ENCODE assay signal across 8 cellular contexts in genomic region chr20:54219751-54220426, GRCh38. TPM values are rescaled to one million over a fixed set of nuclear protein-coding genes. Genes with fewer than 3 reads are reported as not detected.
DNase-seq lines count a peak whose midpoint lies in the region; ATAC-seq and TF ChIP-seq lines count a peak whose summit lies in the region.

No MANE protein-coding gene starts in this region.

- H3K4me1 ChIP-seq in heart right ventricle: peaks cover 0 to 43% (median 22%) of the 10 kb centered on the region in 9 donors
- H3K4me1 ChIP-seq in OCI-LY7 (ENCODE audit: insufficient read depth, low read length, poor library complexity, severe bottlenecking): no peaks in the 10 kb centered on the region
- peaks cover 12% of the 10 kb centered on the region for H3K4me1 ChIP-seq in suprapubic skin

- ATAC-seq in heart right ventricle: no peak
- no peak for ATAC-seq in Right ventricle myocardium inferior

- no peak for DNase-seq in heart right ventricle
- no peak for DNase-seq in Right ventricle myocardium inferior (ENCODE audit: missing footprints)
- peak; percentile 21 for DNase-seq in OCI-LY7 (ENCODE audit: low spot score)
- peak; percentile 77 for DNase-seq in fibroblast of pulmonary artery (ENCODE audit: low read depth)
- no peak for DNase-seq in type B pancreatic cell (ENCODE audit: extremely low spot score, unreplicated experiment)
- no peak for DNase-seq in activated CD4-positive, alpha-beta T cell treated with anti-CD3 and anti-CD28 coated beads, Interleukin-2, amount 50 U/mL, for 4 hours
- no peak for DNase-seq in posterior vena cava (ENCODE audit: low spot score)
- DNase-seq in suprapubic skin (ENCODE audit: low spot score in 2 of 2): no peak

- TF ChIP-seq CTCF in heart right ventricle (IDR thresholded peaks at IDR 0.05): peak; percentile 29 to 74 (median 59)
- TF ChIP-seq CTCF in OCI-LY7 (conservative IDR thresholded peaks at IDR 0.05; ENCODE audit: low read length): peak; percentile 80
- peak; percentile 64 for TF ChIP-seq CTCF in fibroblast of pulmonary artery (IDR thresholded peaks at IDR 0.05; ENCODE audit: low read length, missing control alignments)
- TF ChIP-seq CTCF in type B pancreatic cell (conservative IDR thresholded peaks at IDR 0.05): peak; percentile 82
- no peak for TF ChIP-seq CTCF in suprapubic skin (IDR thresholded peaks at IDR 0.05)

- H3K27ac Mint-ChIP-seq in type B pancreatic cell: no peak overlapping the region

- POLR2A ChIA-PET in OCI-LY7 (lab: Charles Lee): interaction anchor here (0.6 kb wide), 2 partner anchors 186 to 1096 kb away, joined by 3 read pairs; no protein-coding TSS in a partner anchor

- H3K9me3 ChIP-seq in heart right ventricle (no peaks in the 10 kb centered on the region), OCI-LY7 (ENCODE audit: low read length) (no peaks in the 10 kb centered on the region), suprapubic skin (no peaks in the 10 kb centered on the region)

- no TSS peak for BruUV-seq in OCI-LY7 (replicated peaks; lab: Mats Ljungman, UMichigan)

- H3K9me2 ChIP-seq in OCI-LY7 (ENCODE audit: insufficient read depth, low read length): no peaks in the 10 kb centered on the region

- no peak overlapping the region for H3K4me3 Mint-ChIP-seq in type B pancreatic cell

- no peak overlapping the region for H3K27ac ChIP-seq in heart right ventricle
- no peak overlapping the region for H3K27ac ChIP-seq in OCI-LY7 (ENCODE audit: low read depth, low read length, poor library complexity, severe bottlenecking)
- no peak overlapping the region for H3K27ac ChIP-seq in suprapubic skin

- no peaks in the 10 kb centered on the region for H4K20me1 ChIP-seq in OCI-LY7 (ENCODE audit: insufficient read depth, low read length)

- H3K4me3 ChIP-seq in heart right ventricle: no peak overlapping the region
- no peak overlapping the region for H3K4me3 ChIP-seq in OCI-LY7 (ENCODE audit: low read depth, low read length, poor library complexity, severe bottlenecking)
- no peak overlapping the region for H3K4me3 ChIP-seq in fibroblast of pulmonary artery (replicated peaks; ENCODE audit: low read depth, low read length)
- H3K4me3 ChIP-seq in suprapubic skin: no peak overlapping the region

- H3K36me3 ChIP-seq in heart right ventricle: peaks cover 0 to 43% (median 4%) of the 10 kb centered on the region in 9 donors
- H3K36me3 ChIP-seq in OCI-LY7 (ENCODE audit: insufficient read depth, low read length): peaks cover 34% of the 10 kb centered on the region
- H3K36me3 ChIP-seq in suprapubic skin: peaks cover 24% of the 10 kb centered on the region

- no peaks in the 10 kb centered on the region for H3K27me3 Mint-ChIP-seq in type B pancreatic cell

- H3K27me3 ChIP-seq in heart right ventricle: no peaks in the 10 kb centered on the region
- no peaks in the 10 kb centered on the region for H3K27me3 ChIP-seq in suprapubic skin

- intact Hi-C loops in heart right ventricle (cut with DNase I) (loop anchor here (2.0 to 10.0 kb wide), 6 partner anchors 245 to 429 kb away; partner anchors contain the start of gene DOK5 (in 2 of the 10)), Right ventricle myocardium inferior (cut with DNase I) (loop anchor here (2.0 to 10.0 kb wide), 3 partner anchors 255 to 625 kb away; partner anchors contain the start of genes DOK5 and ZNF217), OCI-LY7 (cut with micrococcal nuclease; ENCODE audit: unreplicated experiment) (loop anchor here (5.0 kb wide), 1 partner anchor 427 kb away; no protein-coding TSS in a partner anchor), posterior vena cava (cut with DNase I) (loop anchor here in 1 of 2 donors (10.0 kb wide), 1 partner anchor 425 kb away; no protein-coding TSS in a partner anchor)

- CTCF ChIA-PET in OCI-LY7 (lab: Charles Lee; ENCODE audit: unreplicated experiment): no interaction called here

- WGBS in heart right ventricle, 2 donors: 70 to 85% methylated on average over 6 of the region's 6 CpGs
- 77% methylated on average over 6 of the region's 6 CpGs for WGBS in suprapubic skin

- H3K4me2 ChIP-seq in OCI-LY7 (ENCODE audit: low read length): no peak overlapping the region

- TF ChIP-seq POLR2A in suprapubic skin (IDR thresholded peaks at IDR 0.05): no peak

- H3K79me2 ChIP-seq in OCI-LY7 (ENCODE audit: insufficient read depth, low read depth, low read length): no peaks in the 10 kb centered on the region

- TF ChIP-seq EP300 in suprapubic skin (IDR thresholded peaks at IDR 0.05): no peak

- H3K9me3 Mint-ChIP-seq in type B pancreatic cell: no peaks in the 10 kb centered on the region

- peaks cover 12% of the 10 kb centered on the region for H3K36me3 Mint-ChIP-seq in type B pancreatic cell

- peaks cover 11% of the 10 kb centered on the region for H3K4me1 Mint-ChIP-seq in type B pancreatic cell (ENCODE audit: unreplicated experiment)

- H2AFZ ChIP-seq in OCI-LY7 (ENCODE audit: low read length): no peak overlapping the region

RNA-seq across cellular contexts. Expression of gene PFDN4, which starts 12.0 kb away (rescaled TPM):
- total RNA-seq in heart right ventricle: 10 to 100 TPM; 21.9 to 37.0 (median 28.2) TPM
- polyA plus RNA-seq in heart right ventricle: 10 to 100 TPM; 44.0 to 56.3 TPM
- 24.0 TPM for total RNA-seq in Right ventricle myocardium inferior
- 40.7 and 52.5 TPM in 2 replicates for total RNA-seq in OCI-LY7 (2014; rRNA removed; shearing (Covaris generic))
- total RNA-seq in OCI-LY7 (2022): 29.7 and 36.8 TPM in 2 replicates
- total RNA-seq in type B pancreatic cell (ENCODE audit: low replicate concordance): 19.3 and 28.4 TPM in 2 replicates
- 10 to 100 TPM; 27.7 to 40.0 TPM for total RNA-seq in posterior vena cava
- 10 to 100 TPM; 33.2 to 48.7 (median 42.0) TPM for total RNA-seq in suprapubic skin

RNA-seq across cellular contexts. Expression of gene CYP24A1, which starts 46.1 kb away (rescaled TPM):
- total RNA-seq in heart right ventricle (not detected), Right ventricle myocardium inferior (not detected), OCI-LY7 (2022) (not detected in 2 replicates), type B pancreatic cell (ENCODE audit: low replicate concordance) (7.1 and 21.1 TPM in 2 replicates), posterior vena cava (not detected), suprapubic skin (1 to 10 TPM in 3 of 4 donors, not detected in 1; 1.0 to 2.5 (median 1.5) TPM)
- not detected for polyA plus RNA-seq in heart right ventricle
- not detected in 2 replicates for total RNA-seq in OCI-LY7 (2014; rRNA removed; shearing (Covaris generic))

Comparison
In these comparisons a context has a peak if more than half of its experiments do, and no peak if none do; other contexts are left out.
1. DNase-seq: peak in OCI-LY7 (single experiment) and fibroblast of pulmonary artery (single experiment); none in heart right ventricle (0 of 2), Right ventricle myocardium inferior (single experiment), type B pancreatic cell (single experiment), activated CD4-positive, alpha-beta T cell treated with anti-CD3 and anti-CD28 coated beads, Interleukin-2, amount 50 U/mL, for 4 hours (0 of 2), posterior vena cava (single experiment) and suprapubic skin (0 of 2).
2. CTCF ChIP-seq: peak in heart right ventricle (9 of 9), OCI-LY7 (single experiment), fibroblast of pulmonary artery (single experiment) and type B pancreatic cell (single experiment); none in suprapubic skin (0 of 2).